23 cellular contexts compared by ENCODE assay signal in genomic region chr3:195750797-195751520, GRCh38. TPM values are rescaled to one million over a fixed set of nuclear protein-coding genes. Genes with fewer than 3 reads are reported as not detected.
"Had no signal": no experiment of that assay in that cellular context is flagged by ENCODE, and none has a peak within 500 bp of the region (broad histone marks: within the 10 kb centered on the region; RNA-seq: fewer than 3 reads in every experiment).

No MANE protein-coding gene starts in this region.

- FAIRE-seq: TTC549 had no signal

- H3K4me3 ChIP-seq: cardiac muscle cell, MG63, Peyer's patch had no signal

- H3K9me3 ChIP-seq: MG63, Peyer's patch had no signal

- H3K36me3 ChIP-seq: brain microvascular endothelial cell, cardiac muscle cell, MG63, Peyer's patch had no signal

- H3K27ac ChIP-seq: brain microvascular endothelial cell, cardiac muscle cell, Peyer's patch, RWPE1 had no signal

- H3K27me3 ChIP-seq: cardiac muscle cell, Peyer's patch had no signal

- ATAC-seq: activated T-cell treated with anti-CD3 and anti-CD28 coated beads, Interleukin-2, amount 50 U/mL, for 4 hours; T-cell had no signal

- DNase-seq: activated B cell treated with CpG ODN at 0.5 μM for 24 hours; activated CD4-positive, alpha-beta T cell treated with anti-CD3 and anti-CD28 coated beads for 1 hour; activated CD4-positive, alpha-beta T cell treated with anti-CD3 and anti-CD28 coated beads, Interleukin-2, amount 10 ng/mL, durations not matched to agents 24 days and 14 days; activated CD4-positive, alpha-beta T cell treated with anti-CD3 and anti-CD28 coated beads, Interleukin-2, amount 50 U/mL, for 48 hours; activated gamma-delta T cell; activated naive CD4-positive, alpha-beta T cell treated with anti-CD3 and anti-CD28 coated beads, Interleukin-2, amount 10 ng/mL, durations not matched to agents 7 days and 5 days; activated naive CD8-positive, alpha-beta T cell treated with anti-CD3 and anti-CD28 coated beads for 36 hours; activated T-cell treated with anti-CD3 and anti-CD28 coated beads, Interleukin-2, amount 50 U/mL, for 4 hours; brain microvascular endothelial cell; MG63; MV-4-11; NCI-H2227 treated with DMSO at 0.1 percent for 48 hours; NCI-H446 treated with DMSO at 0.1 percent for 48 hours; NCI-H524 treated with DMSO at 0.1 percent for 48 hours; SHP77 treated with DMSO at 0.1 percent for 48 hours; T-cell; T-helper 2 cell; T1000 had no signal

RNA-seq across cellular contexts. Expression of gene MUC20, which starts 30.2 kb away (rescaled TPM):
- total RNA-seq: SK-MEL-5 had no signal
